In genomic region chr17:40556884-40557414, GRCh38 we compare ENCODE assay signal across 11 cellular contexts. TPM values are rescaled to one million over a fixed set of nuclear protein-coding genes. Genes with fewer than 3 reads are reported as not detected.
A peak's percentile ranks its signal among the peaks of the same experiment; 100 is the strongest.
DNase-seq lines count a peak whose midpoint lies in the region; ATAC-seq and TF ChIP-seq lines count a peak whose summit lies in the region.
"Had no signal": no experiment of that assay in that cellular context is flagged by ENCODE, and none has a peak within 500 bp of the region (broad histone marks: within the 10 kb centered on the region; RNA-seq: fewer than 3 reads in every experiment).

No MANE protein-coding gene starts in this region.

- 36 to 46% methylated on average over 16 of the region's 16 CpGs for WGBS in upper lobe of left lung, 2 donors

- POLR2A ChIA-PET in MCF 10A (lab: Yijun Ruan, JAX): interaction anchor here (0.6 to 3.7 kb wide), 9 partner anchors 9 to 153 kb away, joined by 3 to 21 read pairs (median 3); partner anchors contain the start of gene TNS4

- ATAC-seq in upper lobe of left lung (ENCODE audit: low FRiP score in 2 of 2) (no peak), GM21723 (IDR thresholded peaks at IDR 0.05; ENCODE audit: unreplicated experiment) (no peak), HG02759 (IDR thresholded peaks at IDR 0.05; ENCODE audit: unreplicated experiment) (no peak)
- ATAC-seq: HCT116 had no signal

- peak overlapping the region; percentile 92 for H3K27ac Mint-ChIP-seq in activated naive CD8-positive, alpha-beta T cell
- H3K27ac Mint-ChIP-seq in MCF 10A (ENCODE audit: low read depth, unreplicated experiment): no peak overlapping the region

- H3K9me3 ChIP-seq in upper lobe of left lung: no peaks in the 10 kb centered on the region

- no peaks in the 10 kb centered on the region for H3K9me3 Mint-ChIP-seq in activated naive CD8-positive, alpha-beta T cell (ENCODE audit: low read depth)
- H3K9me3 Mint-ChIP-seq in MCF 10A (ENCODE audit: unreplicated experiment): no peaks in the 10 kb centered on the region

- H3K27me3 Mint-ChIP-seq in activated naive CD8-positive, alpha-beta T cell: no peaks in the 10 kb centered on the region
- H3K27me3 Mint-ChIP-seq in MCF 10A (ENCODE audit: insufficient read depth, unreplicated experiment): peaks cover 9% of the 10 kb centered on the region

- peak overlapping the region; percentile 38 to 79 (median 72) for H3K27ac ChIP-seq in upper lobe of left lung

- H3K4me3 Mint-ChIP-seq in activated naive CD8-positive, alpha-beta T cell: peak overlapping the region; percentile 68
- no peak overlapping the region for H3K4me3 Mint-ChIP-seq in MCF 10A (ENCODE audit: unreplicated experiment)

- peak overlapping the region in 2 of 4 donors; percentile 13 for H3K4me3 ChIP-seq in upper lobe of left lung

- peaks cover 94% of the 10 kb centered on the region for H3K4me1 Mint-ChIP-seq in activated naive CD8-positive, alpha-beta T cell (ENCODE audit: low read depth)
- peaks cover 6% of the 10 kb centered on the region for H3K4me1 Mint-ChIP-seq in MCF 10A (ENCODE audit: insufficient read depth, unreplicated experiment)

- BruUV-seq in MCF 10A (replicated peaks; lab: Mats Ljungman, UMichigan): no TSS peak

- intact Hi-C loops in MCF 10A (cut with micrococcal nuclease): no loop called here

- H3K36me3 ChIP-seq in upper lobe of left lung: no peaks in the 10 kb centered on the region

- H3K4me1 ChIP-seq in upper lobe of left lung: peaks cover 61 to 67% (median 62%) of the 10 kb centered on the region in 4 donors

- TF ChIP-seq CTCF in upper lobe of left lung (IDR thresholded peaks at IDR 0.05) (no peak), MCF 10A (IDR thresholded peaks at IDR 0.05; ENCODE audit: unreplicated experiment) (no peak)

- CTCF ChIA-PET in MCF 10A (lab: Yijun Ruan, JAX): interaction anchor here (0.6 to 1.1 kb wide), 4 partner anchors 25 to 992 kb away, joined by 3 to 7 read pairs (median 4); no protein-coding TSS in a partner anchor

- peak in 2 of 4 donors; percentile 82 to 85 for TF ChIP-seq EP300 in upper lobe of left lung (IDR thresholded peaks at IDR 0.05)

- H3K27me3 ChIP-seq in upper lobe of left lung: no peaks in the 10 kb centered on the region

- peaks cover 27% of the 10 kb centered on the region for H3K36me3 Mint-ChIP-seq in activated naive CD8-positive, alpha-beta T cell
- H3K36me3 Mint-ChIP-seq in MCF 10A (ENCODE audit: insufficient read depth, unreplicated experiment): no peaks in the 10 kb centered on the region

- TF ChIP-seq POLR2A in upper lobe of left lung (IDR thresholded peaks at IDR 0.05): no peak

- DNase-seq in activated effector memory CD4-positive, alpha-beta T cell treated with anti-CD3 and anti-CD28 coated beads, Interleukin-2, amount 50 U/mL, for 16 hours: peak; percentile 46
- no peak for DNase-seq in activated effector memory CD4-positive, alpha-beta T cell treated with Interleukin-2 at 50 U/mL for 16 hours
- DNase-seq in lung microvascular endothelial cell (ENCODE audit: low read depth in 2 of 2) (peak; percentile 57 to 68), upper lobe of left lung (peak in 1 of 2 donors; percentile 26), MCF 10A (ENCODE audit: unreplicated experiment) (no peak)
- DNase-seq: NCI-H526 treated with DMSO at 0.1 percent for 48 hours; stimulated activated naive CD4-positive, alpha-beta T cell treated with Interleukin-2 at 50 U/mL for 16 hours had no signal

RNA-seq across cellular contexts. Expression of gene CCR7, which starts 8.3 kb away (rescaled TPM):
- total RNA-seq in lung microvascular endothelial cell: under 0.01 TPM in 1 of 2 replicates, not detected in the other
- total RNA-seq in upper lobe of left lung: 1 to 10 TPM in 3 of 6 donors, under 1 TPM in 1, not detected in 2; 0.30 to 2.8 (median 1.4) TPM
- not detected in 2 replicates for total RNA-seq in MCF 10A (2022)

RNA-seq across cellular contexts. Expression of gene TNS4, which starts 55.5 kb away (rescaled TPM):
- total RNA-seq in lung microvascular endothelial cell (not detected in 2 replicates), upper lobe of left lung (1 to 10 TPM in 4 of 6 donors, under 1 TPM in 1, not detected in 1; 0.54 to 5.1 (median 1.1) TPM), MCF 10A (2022) (387 and 522 TPM in 2 replicates)

Comparison
In these comparisons a context has a peak if more than half of its experiments do, and no peak if none do; other contexts are left out.
1. DNase-seq: peak in activated effector memory CD4-positive, alpha-beta T cell treated with anti-CD3 and anti-CD28 coated beads, Interleukin-2, amount 50 U/mL, for 16 hours (single experiment) and lung microvascular endothelial cell (2 of 2); none in activated effector memory CD4-positive, alpha-beta T cell treated with Interleukin-2 at 50 U/mL for 16 hours (single experiment) and MCF 10A (single experiment).
2. RNA of gene TNS4, which starts 55.5 kb away (total RNA-seq): 387 to 522 TPM in MCF 10A; 0.54 to 5.1 TPM in upper lobe of left lung and not detected in lung microvascular endothelial cell; every median in the first group is over 10 times any median in the second.